ENCODE assay signal across 8 cellular contexts in genomic region chr3:10115326-10116137, GRCh38. TPM values are rescaled to one million over a fixed set of nuclear protein-coding genes. Genes with fewer than 3 reads are reported as not detected.
DNase-seq lines count a peak whose midpoint lies in the region; ATAC-seq and TF ChIP-seq lines count a peak whose summit lies in the region.

Gene BRK1 (plus strand): TSS chr3:10115675. CDS start chr3:10115702, 27 bp downstream.

- peak within 1 kb of the TSS; percentile 98 for H3K4ac ChIP-seq in IMR-90 (ENCODE audit: low read depth, low read length)

- DNase-seq in DMS 273 (lab: John Stamatoyannopoulos, UW; ENCODE audit: unreplicated experiment): peak; percentile 96
- peak; percentile 97 for DNase-seq in IMR-90
- DNase-seq in OCI-M1 (lab: John Stamatoyannopoulos, UW): peak; percentile 99
- peak; percentile 92 for DNase-seq in activated T-cell treated with anti-CD3 and anti-CD28 coated beads for 24 hours (ENCODE audit: low read depth)
- DNase-seq in epithelial cell of esophagus (ENCODE audit: low read depth): peak; percentile 97
- peak; percentile 72 to 87 for DNase-seq in stimulated activated CD8-positive, alpha-beta memory T cell treated with anti-CD3 and anti-CD28 coated beads, Interleukin-4, amount 100 ng/mL, for 1 hour (ENCODE audit: low read depth in 2 of 2, low spot score in 1 of 2)

- POLR2A ChIA-PET in IMR-90 (lab: Charles Lee; ENCODE audit: unreplicated experiment): interaction anchor here (0.6 to 0.7 kb wide), 4 partner anchors 85 to 184 kb away, joined by 4 to 13 read pairs (median 6); no protein-coding TSS in a partner anchor

- H2AK5ac ChIP-seq in IMR-90 (ENCODE audit: low read depth, low read length): peak within 1 kb of the TSS; percentile 97

- peak within 1 kb of the TSS; percentile 96 for H2AFZ ChIP-seq in IMR-90 (replicated peaks; ENCODE audit: low read length, poor library complexity)

- no peak within 1 kb of the TSS for H2BK20ac ChIP-seq in IMR-90 (ENCODE audit: low read depth, low read length)

- peak within 1 kb of the TSS; percentile 99 for H3K14ac ChIP-seq in IMR-90 (replicated peaks; ENCODE audit: low read depth, low read length)

- H4K5ac ChIP-seq in IMR-90 (ENCODE audit: low read depth, low read length): peak within 1 kb of the TSS; percentile 93

- peak within 1 kb of the TSS; percentile 91 for H2BK5ac ChIP-seq in IMR-90 (ENCODE audit: low read depth, low read length, poor library complexity, severe bottlenecking)

- H4K91ac ChIP-seq in IMR-90 (ENCODE audit: insufficient read depth, low read depth, low read length): peak within 1 kb of the TSS; percentile 95

- TF ChIP-seq RAD21 in IMR-90 (IDR thresholded peaks at IDR 0.05; ENCODE audit: low read length): no peak

- peak within 1 kb of the TSS; percentile 94 for H2AK9ac ChIP-seq in IMR-90 (replicated peaks; ENCODE audit: low read depth, low read length, poor library complexity)

- H3K4me1 ChIP-seq in IMR-90 (ENCODE audit: control insufficient read depth, insufficient read depth, low read length) (peaks cover 2% of the 10 kb centered on the region; the same call in 1 of the 2 replicates), mononuclear cell (ENCODE audit: insufficient read depth, low read length) (peaks cover 31% of the 10 kb centered on the region)

- ATAC-seq in GM21528 (IDR thresholded peaks at IDR 0.05; ENCODE audit: low FRiP score, unreplicated experiment): peak; percentile 94
- peak; percentile 98 for ATAC-seq in IMR-90 (ENCODE audit: low read depth)

- TF ChIP-seq CTCF in IMR-90 (conservative IDR thresholded peaks at IDR 0.05; ENCODE audit: low read depth, low read length) (no peak), epithelial cell of esophagus (IDR thresholded peaks at IDR 0.05; ENCODE audit: insufficient read depth, low read depth, low read length, missing control alignments) (no peak)

- H3K4me2 ChIP-seq in IMR-90 (ENCODE audit: low read depth, low read length): peak within 1 kb of the TSS; percentile 97

- dilution Hi-C loops in IMR-90 (cut with HindIII; ENCODE audit: low sequenced_read_pairs, unreplicated experiment): no loop called here

- peak within 1 kb of the TSS; percentile 82 for H2BK120ac ChIP-seq in IMR-90 (ENCODE audit: low read depth, low read length)

- H3K9me3 ChIP-seq in IMR-90 (ENCODE audit: control insufficient read depth, insufficient read depth, low read length) (no peaks in the 10 kb centered on the region), mononuclear cell (ENCODE audit: low read depth, low read length) (no peaks in the 10 kb centered on the region)

- peaks cover 33% of the 10 kb centered on the region for H4K20me1 ChIP-seq in IMR-90 (ENCODE audit: insufficient read depth, low read length)

- in situ Hi-C loops in IMR-90 (cut with MboI; ENCODE audit: low sequenced_read_pairs): no loop called here

- WGBS in IMR-90 (ENCODE audit: extremely low coverage in 2 of 2, insufficient read length in 1 of 2), 2 experiments: 0% methylated on average over 21 of the region's 54 CpGs; no CpG with 5 or more reads in 1 of the 2 experiments

- no peaks in the 10 kb centered on the region for H3K36me3 ChIP-seq in IMR-90 (ENCODE audit: control insufficient read depth, insufficient read depth, low read length)

- BruUV-seq in IMR-90 (replicated peaks; lab: Mats Ljungman, UMichigan): no TSS peak

- CTCF ChIA-PET in IMR-90 (lab: Yijun Ruan, JAX): no interaction called here

- peak within 1 kb of the TSS; percentile 95 for H3K27ac ChIP-seq in IMR-90 (ENCODE audit: insufficient read depth, low read length)

- 0 out of 2 replicates have a peak, but pooled peaks cover 7% of the 10 kb centered on the region for H3K9me1 ChIP-seq in IMR-90 (ENCODE audit: insufficient read depth, low read length)

- H3K9ac ChIP-seq in IMR-90 (ENCODE audit: low read depth, low read length): peak within 1 kb of the TSS; percentile 98

- H3K23ac ChIP-seq in IMR-90 (ENCODE audit: low read depth, low read length): peak within 1 kb of the TSS; percentile 99

- peak within 1 kb of the TSS; percentile 95 for H3K56ac ChIP-seq in IMR-90 (ENCODE audit: extremely low read depth, insufficient read depth, low read length)

- intact Hi-C loops in IMR-90 (cut with micrococcal nuclease): loop anchor here (10.0 kb wide), 1 partner anchor 131 kb away; the partner anchor contains the start of gene EMC3

- peak within 1 kb of the TSS; percentile 95 to 99 for H4K8ac ChIP-seq in IMR-90 (ENCODE audit: low read depth in 2 of 2, low read length in 2 of 2)

- H3K27me3 ChIP-seq in IMR-90 (ENCODE audit: control insufficient read depth, insufficient read depth, low read length) (no peaks in the 10 kb centered on the region), mononuclear cell (ENCODE audit: insufficient read depth, low read length) (no peaks in the 10 kb centered on the region)

- H3K18ac ChIP-seq in IMR-90 (ENCODE audit: low read depth, low read length): peak within 1 kb of the TSS; percentile 90

- peaks cover 15 to 28% of the 10 kb centered on the region in 2 experiments for H3K79me1 ChIP-seq in IMR-90 (ENCODE audit: low read depth in 1 of 2, low read length in 2 of 2)

- TF ChIP-seq POLR2A in IMR-90 (IDR thresholded peaks at IDR 0.05; ENCODE audit: low read depth, low read length): peak; percentile 87

- peak within 1 kb of the TSS; percentile 72 for H3K4me3 ChIP-seq in IMR-90 (ENCODE audit: insufficient read depth, low read depth, low read length)
- peak within 1 kb of the TSS; percentile 99 for H3K4me3 ChIP-seq in epithelial cell of esophagus (ENCODE audit: low read length)
- peak within 1 kb of the TSS; percentile 88 for H3K4me3 ChIP-seq in mononuclear cell (ENCODE audit: low read length)

- peak within 1 kb of the TSS; percentile 72; the same call in 1 of the 3 replicates for H2BK15ac ChIP-seq in IMR-90 (ENCODE audit: low read depth, low read length)

TF ChIP-seq in IMR-90, 13 proteins besides CTCF, POLR2A, EP300 and RAD21:
- TF ChIP-seq CEBPB (IDR thresholded peaks at IDR 0.05; ENCODE audit: low read depth, low read length) (no peak), MXI1 (IDR thresholded peaks at IDR 0.05; ENCODE audit: borderline replicate concordance, low read depth, low read length) (peak; percentile 69; the same call in 1 of the 2 replicates), SMC3 (IDR thresholded peaks at IDR 0.05; ENCODE audit: low read depth, low read length) (peak; percentile 13; the same call in 1 of the 2 replicates), ELK1 (IDR thresholded peaks at IDR 0.05; ENCODE audit: borderline replicate concordance, low read depth, low read length) (no peak), RCOR1 (IDR thresholded peaks at IDR 0.05; ENCODE audit: insufficient replicate concordance, low read length) (no peak), USF2 (IDR thresholded peaks at IDR 0.05; ENCODE audit: low read depth, low read length) (no peak), RFX5 (IDR thresholded peaks at IDR 0.05; ENCODE audit: low read depth, low read length) (no peak), CHD1 (IDR thresholded peaks at IDR 0.05; ENCODE audit: low read depth, low read length) (no peak), FOS (IDR thresholded peaks at IDR 0.05; ENCODE audit: low read depth, low read length) (no peak), NFE2L2 (IDR thresholded peaks at IDR 0.05; ENCODE audit: low read depth, low read length) (no peak), MAZ (IDR thresholded peaks at IDR 0.05; ENCODE audit: borderline replicate concordance, low read depth, low read length) (peak; percentile 25; the same call in 1 of the 2 replicates), BHLHE40 (IDR thresholded peaks at IDR 0.05; ENCODE audit: low read depth, low read length) (peak; percentile 25; the same call in 1 of the 2 replicates), MAFK (IDR thresholded peaks at IDR 0.05; ENCODE audit: low read depth, low read length) (no peak)

RNA-seq across cellular contexts. Expression of gene BRK1, which starts in this region (rescaled TPM):
- total RNA-seq in IMR-90 (2012; rRNA removed) (81.4 and 123 TPM in 2 replicates), mononuclear cell (73.0 TPM)
- polyA plus RNA-seq in IMR-90 (2012; rRNA removed): 195 and 235 TPM in 2 replicates
- 62.1 and 106 TPM in 2 replicates for polyA plus RNA-seq in IMR-90 (2012; cell fraction: cytosol; rRNA removed)
- 19.3 and 61.7 TPM in 2 replicates for polyA plus RNA-seq in IMR-90 (2012; cell fraction: nucleus; rRNA removed; ENCODE audit: low replicate concordance)

Comparison
In these comparisons a context has a peak if more than half of its experiments do, and no peak if none do; other contexts are left out.
1. Peak in every context shown above with its lines: DNase-seq, ATAC-seq, H3K4me3 ChIP-seq and H3K27ac ChIP-seq.